Comparison of ENCODE assay signal across 8 cellular contexts in the genomic region with DNA sequence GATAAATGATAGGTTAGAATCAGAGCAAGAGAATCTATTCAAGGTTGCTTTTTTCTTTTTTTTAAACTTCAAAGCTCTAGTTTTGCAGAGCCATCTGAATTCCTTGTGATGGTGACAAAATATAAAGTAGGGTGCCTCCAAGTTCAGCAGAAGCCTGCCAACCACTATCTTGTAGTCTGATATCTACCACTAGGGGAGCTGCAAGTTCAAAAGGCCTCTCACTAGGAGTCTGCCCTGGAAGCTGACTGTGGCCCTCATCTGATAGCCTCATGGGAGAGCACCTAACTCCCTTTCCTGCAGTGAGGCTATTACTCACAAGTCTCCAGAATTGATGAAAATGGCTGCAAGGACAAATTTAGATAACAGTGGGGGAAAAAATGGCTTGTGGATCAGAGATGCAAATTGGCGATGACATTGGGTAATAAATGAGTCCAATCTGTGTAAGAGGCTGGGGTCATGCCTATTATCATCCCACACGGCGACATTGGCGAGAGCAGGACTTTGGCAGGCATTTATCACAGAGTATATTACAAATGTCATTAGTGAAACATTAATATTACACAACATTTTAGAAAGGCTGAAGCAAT. TPM values are rescaled to one million over a fixed set of nuclear protein-coding genes. Genes with fewer than 3 reads are reported as not detected.
DNase-seq lines count a peak whose midpoint lies in the region; ATAC-seq and TF ChIP-seq lines count a peak whose summit lies in the region.

No MANE protein-coding gene starts in this region.

- H3K4me3 Mint-ChIP-seq in stimulated activated naive CD8-positive, alpha-beta T cell treated with anti-CD3 and anti-CD28 coated beads, Interleukin-15, amount 100 ng/mL, for 72 hours = no peak overlapping the region
- no peak overlapping the region for H3K4me3 Mint-ChIP-seq in endothelial cell (ENCODE audit: unreplicated experiment)

- H3F3A ChIP-seq in smooth muscle cell (ENCODE audit: low read depth) = no peaks in the 10 kb centered on the region

- no peak for DNase-seq in stimulated activated naive CD8-positive, alpha-beta T cell treated with anti-CD3 and anti-CD28 coated beads, Interleukin-15, amount 100 ng/mL, for 72 hours
- DNase-seq in stimulated activated naive CD8-positive, alpha-beta T cell treated with anti-CD3 and anti-CD28 coated beads, Interleukin-15, Interleukin-2, amounts not matched to agents 100 U/mL and 50 U/mL, for 24 hours = no peak
- peak; percentile 1 for DNase-seq in NCI-H1694 (lab: John Stamatoyannopoulos, UW)
- DNase-seq in endothelial cell (ENCODE audit: low spot score) = peak; percentile 15
- DNase-seq in smooth muscle cell (lab: John Stamatoyannopoulos, UW; ENCODE audit: unreplicated experiment) = no peak
- no peak for DNase-seq in effector CD4-positive, alpha-beta T cell
- no peak for DNase-seq in activated effector memory CD4-positive, alpha-beta T cell treated with Interleukin-2 at 50 U/mL for 16 hours

- TF ChIP-seq CTCF in endothelial cell (IDR thresholded peaks at IDR 0.05; ENCODE audit: unreplicated experiment) (peak; percentile 75), smooth muscle cell (IDR thresholded peaks at IDR 0.05; ENCODE audit: borderline replicate concordance, insufficient read depth, poor library complexity, severe bottlenecking) (peak; percentile 42)

- no peaks in the 10 kb centered on the region for H4K20me1 ChIP-seq in smooth muscle cell (ENCODE audit: low read depth)

- H3K27ac ChIP-seq in smooth muscle cell (ENCODE audit: low read depth) = no peak overlapping the region

- no peak overlapping the region for H3K9ac ChIP-seq in smooth muscle cell (ENCODE audit: low read depth)

- no peaks in the 10 kb centered on the region for H3K4me1 ChIP-seq in smooth muscle cell (ENCODE audit: low read depth)

- H3K4me1 Mint-ChIP-seq in stimulated activated naive CD8-positive, alpha-beta T cell treated with anti-CD3 and anti-CD28 coated beads, Interleukin-15, amount 100 ng/mL, for 72 hours = no peaks in the 10 kb centered on the region
- H3K4me1 Mint-ChIP-seq in endothelial cell (ENCODE audit: unreplicated experiment) = no peaks in the 10 kb centered on the region

- no peaks in the 10 kb centered on the region for H3K27me3 Mint-ChIP-seq in stimulated activated naive CD8-positive, alpha-beta T cell treated with anti-CD3 and anti-CD28 coated beads, Interleukin-15, amount 100 ng/mL, for 72 hours
- no peaks in the 10 kb centered on the region for H3K27me3 Mint-ChIP-seq in endothelial cell (ENCODE audit: unreplicated experiment)

- WGBS in smooth muscle cell (ENCODE audit: low lambda C conversion rate) = 92% methylated on average over 4 of the region's 4 CpGs

- H3K9me3 Mint-ChIP-seq in stimulated activated naive CD8-positive, alpha-beta T cell treated with anti-CD3 and anti-CD28 coated beads, Interleukin-15, amount 100 ng/mL, for 72 hours = peaks cover 5 to 6% of the 10 kb centered on the region in 2 donors
- H3K9me3 Mint-ChIP-seq in endothelial cell (ENCODE audit: unreplicated experiment) = no peaks in the 10 kb centered on the region

- H2AFZ ChIP-seq in smooth muscle cell (ENCODE audit: low read depth) = no peak overlapping the region

- H3K27ac Mint-ChIP-seq in stimulated activated naive CD8-positive, alpha-beta T cell treated with anti-CD3 and anti-CD28 coated beads, Interleukin-15, amount 100 ng/mL, for 72 hours = no peak overlapping the region
- H3K27ac Mint-ChIP-seq in endothelial cell (ENCODE audit: unreplicated experiment) = no peak overlapping the region

- no peaks in the 10 kb centered on the region for H3K36me3 Mint-ChIP-seq in endothelial cell (ENCODE audit: low read depth, unreplicated experiment)

- H3K27me3 ChIP-seq in smooth muscle cell (ENCODE audit: low read depth) = no peaks in the 10 kb centered on the region

- H3K4me3 ChIP-seq in smooth muscle cell = no peak overlapping the region

- no peaks in the 10 kb centered on the region for H3K79me2 ChIP-seq in smooth muscle cell (ENCODE audit: low read depth)

- H3K4me2 ChIP-seq in smooth muscle cell = no peak overlapping the region

- no peaks in the 10 kb centered on the region for H3K36me3 ChIP-seq in smooth muscle cell (ENCODE audit: low read depth)

- peak; percentile 42 for ATAC-seq in stimulated activated naive CD8-positive, alpha-beta T cell treated with anti-CD3 and anti-CD28 coated beads, Interleukin-15, amount 100 ng/mL, for 72 hours
- ATAC-seq in stimulated activated naive CD8-positive, alpha-beta T cell treated with anti-CD3 and anti-CD28 coated beads, Interleukin-15, Interleukin-2, amounts not matched to agents 100 U/mL and 50 U/mL, for 24 hours = no peak
- no peak for ATAC-seq in HG02938 (IDR thresholded peaks at IDR 0.05; ENCODE audit: unreplicated experiment)

- no peaks in the 10 kb centered on the region for H3K9me3 ChIP-seq in smooth muscle cell (replicated peaks; ENCODE audit: low read depth)

RNA-seq across cellular contexts. Expression of gene ZP4, which starts 10.7 kb away (rescaled TPM):
- total RNA-seq in endothelial cell (ENCODE audit: unreplicated experiment) = not detected
- total RNA-seq in smooth muscle cell = 0.18 TPM in 1 of 2 replicates, not detected in the other
- polyA plus RNA-seq in smooth muscle cell = 0.31 TPM in 1 of 2 replicates, not detected in the other

Comparison
In these comparisons a context has a peak if more than half of its experiments do, and no peak if none do; other contexts are left out.
1. DNase-seq: peak in NCI-H1694 (single experiment) and endothelial cell (single experiment); none in stimulated activated naive CD8-positive, alpha-beta T cell treated with anti-CD3 and anti-CD28 coated beads, Interleukin-15, amount 100 ng/mL, for 72 hours (0 of 2), stimulated activated naive CD8-positive, alpha-beta T cell treated with anti-CD3 and anti-CD28 coated beads, Interleukin-15, Interleukin-2, amounts not matched to agents 100 U/mL and 50 U/mL, for 24 hours (single experiment), smooth muscle cell (single experiment), effector CD4-positive, alpha-beta T cell (single experiment) and activated effector memory CD4-positive, alpha-beta T cell treated with Interleukin-2 at 50 U/mL for 16 hours (single experiment).